In genomic region chr10:102230264-102230860, GRCh38 we compare ENCODE assay signal across 8 cellular contexts. TPM values are rescaled to one million over a fixed set of nuclear protein-coding genes. Genes with fewer than 3 reads are reported as not detected.
A peak's percentile ranks its signal among the peaks of the same experiment; 100 is the strongest.
DNase-seq lines count a peak whose midpoint lies in the region; ATAC-seq, FAIRE-seq and TF ChIP-seq lines count a peak whose summit lies in the region.

No MANE protein-coding gene starts in this region.

- H3K14ac ChIP-seq in H1 (ENCODE audit: insufficient read length), result no peak overlapping the region

- TF ChIP-seq RAD21 in H1 (IDR thresholded peaks at IDR 0.05 in 1 of 2, conservative IDR thresholded peaks at IDR 0.05 in 1 of 2; ENCODE audit: low read depth in 2 of 2, low read length in 2 of 2), result no peak

- H4K91ac ChIP-seq in H1 (replicated peaks; ENCODE audit: insufficient read length, low read length), result no peak overlapping the region

- no peaks in the 10 kb centered on the region for H3F3A ChIP-seq in Loucy (ENCODE audit: low read depth)

- POLR2A ChIA-PET in H1 (lab: Charles Lee; ENCODE audit: partially characterized antibody), result interaction anchor here (0.6 to 3.1 kb wide), 15 partner anchors 10 to 192 kb away, joined by 3 to 15 read pairs (median 4); partner anchors contain the start of genes FBXL15, GBF1, NFKB2 and PITX3

- 5% methylated on average over 39 of the region's 50 CpGs; no CpG with 5 or more reads in 1 of the 2 experiments for WGBS in H1 (ENCODE audit: extremely low coverage in 1 of 2, insufficient coverage in 1 of 2, insufficient read length in 1 of 2, insufficient replicate concordance in 2 of 2, low coverage in 1 of 2, low lambda C conversion rate in 2 of 2, missing lambda C conversion rate in 1 of 2), 2 experiments
- WGBS in tibial nerve, 2 donors, result 0 to 2% methylated on average over 4 to 20 of the region's 50 CpGs

- no peak overlapping the region for H3K9ac ChIP-seq in Loucy (ENCODE audit: low read depth, low read length, poor library complexity, severe bottlenecking)
- H3K9ac ChIP-seq in H1 (replicated peaks in 1 of 4; ENCODE audit: extremely low read depth in 1 of 4, low read depth in 3 of 4, low read length in 3 of 4), result no peak overlapping the region
- peak overlapping the region; percentile 37 for H3K9ac ChIP-seq in mucosa of stomach (ENCODE audit: low read length)

- no peak overlapping the region for H2BK20ac ChIP-seq in H1 (ENCODE audit: low read length)

- no peak overlapping the region for H2AK5ac ChIP-seq in H1 (ENCODE audit: low read depth, low read length)

- H2AFZ ChIP-seq in Loucy (ENCODE audit: low read length) (no peak overlapping the region), H1 (ENCODE audit: low read length) (no peak overlapping the region; the same call in 1 of the 2 replicates)

- H3K23ac ChIP-seq in H1 (ENCODE audit: insufficient read length), result no peak overlapping the region

- H3K27ac ChIP-seq in VCaP, result peak overlapping the region; percentile 23; the same call in 1 of the 2 replicates
- H3K27ac ChIP-seq in H1 (ENCODE audit: low read depth, low read length), result no peak overlapping the region
- H3K27ac ChIP-seq in tibial nerve, result no peak overlapping the region

- peaks cover 11% of the 10 kb centered on the region for H3K4me1 ChIP-seq in Loucy (ENCODE audit: insufficient read depth, low read length, poor library complexity, severe bottlenecking)
- H3K4me1 ChIP-seq in H1 (replicated peaks in 1 of 4; ENCODE audit: control insufficient read depth in 3 of 4, insufficient read depth in 4 of 4, low read length in 3 of 4), result peaks cover 0 to 16% (median 1%) of the 10 kb centered on the region in 4 experiments; a peak in 3 of 7 replicates
- H3K4me1 ChIP-seq in mucosa of stomach (ENCODE audit: control insufficient read depth, insufficient read depth, low read length), result peaks cover 39% of the 10 kb centered on the region
- H3K4me1 ChIP-seq in tibial nerve, result peaks cover 0 to 41% (median 22%) of the 10 kb centered on the region in 4 donors

- TF ChIP-seq CTCF in Loucy (conservative IDR thresholded peaks at IDR 0.05; ENCODE audit: low read length) (no peak), VCaP (conservative IDR thresholded peaks at IDR 0.05) (no peak), H1 (IDR thresholded peaks at IDR 0.05; ENCODE audit: control extremely low read depth in 1 of 3, insufficient read depth in 1 of 3, low read depth in 1 of 3, low read length in 3 of 3) (no peak), tibial nerve (IDR thresholded peaks at IDR 0.05) (no peak)

- H3K4ac ChIP-seq in H1 (replicated peaks; ENCODE audit: insufficient read length, low read depth, low read length), result no peak overlapping the region

- no peaks in the 10 kb centered on the region for H3K79me1 ChIP-seq in H1 (ENCODE audit: low read depth, low read length)

- H3K36me3 ChIP-seq in Loucy (ENCODE audit: insufficient read depth, low read length) (no peaks in the 10 kb centered on the region), H1 (ENCODE audit: control insufficient read depth in 2 of 4, insufficient read depth in 4 of 4, low read length in 3 of 4) (no peaks in the 10 kb centered on the region), mucosa of stomach (ENCODE audit: control insufficient read depth, insufficient read depth, low read length) (no peaks in the 10 kb centered on the region), tibial nerve (no peaks in the 10 kb centered on the region)

- H2BK5ac ChIP-seq in H1 (ENCODE audit: low read depth, low read length), result no peak overlapping the region

- no peak overlapping the region for H4K5ac ChIP-seq in H1 (ENCODE audit: insufficient read length, low read depth, low read length)

- H3K9me3 ChIP-seq in Loucy (ENCODE audit: insufficient read depth, low read depth, low read length) (no peaks in the 10 kb centered on the region), H1 (ENCODE audit: insufficient read depth in 2 of 2, low read depth in 1 of 2, low read length in 1 of 2) (peaks cover 5% of the 10 kb centered on the region in 2 experiments; a peak in 2 of 4 replicates), mucosa of stomach (ENCODE audit: control insufficient read depth, low read length) (no peaks in the 10 kb centered on the region), tibial nerve (no peaks in the 10 kb centered on the region)

- no peaks in the 10 kb centered on the region for H3K79me2 ChIP-seq in Loucy (ENCODE audit: insufficient read depth, low read length)
- no peaks in the 10 kb centered on the region for H3K79me2 ChIP-seq in H1 (ENCODE audit: control insufficient read depth in 1 of 2, insufficient read depth in 2 of 2, low read length in 2 of 2)

- H4K20me1 ChIP-seq in Loucy (ENCODE audit: insufficient read depth, low read length, poor library complexity, severe bottlenecking) (no peaks in the 10 kb centered on the region), H1 (replicated peaks in 1 of 2; ENCODE audit: control insufficient read depth in 1 of 2, insufficient read depth in 2 of 2, low read length in 2 of 2) (peaks cover 2 to 9% of the 10 kb centered on the region in 2 experiments)

- peaks cover 9% of the 10 kb centered on the region; the same call in 1 of the 2 replicates for H3K23me2 ChIP-seq in H1 (ENCODE audit: low read depth, low read length)

- H4K8ac ChIP-seq in H1 (ENCODE audit: extremely low read depth, insufficient read depth, low read length), result peak overlapping the region; percentile 58

- H3K9me2 ChIP-seq in Loucy (replicated peaks; ENCODE audit: low read depth, low read length), result no peaks in the 10 kb centered on the region

- FAIRE-seq in H1 (lab: Jason Lieb, UNC), result no peak

- H3K4me3 ChIP-seq in Loucy (ENCODE audit: low read length, poor library complexity, severe bottlenecking), result no peak overlapping the region
- H3K4me3 ChIP-seq in H1 (ENCODE audit: extremely low read depth in 1 of 4, insufficient read depth in 2 of 4, low read depth in 3 of 4, low read length in 4 of 4), result peak overlapping the region; percentile 33 to 67 (median 41)
- H3K4me3 ChIP-seq in mucosa of stomach (ENCODE audit: low read length), result peak overlapping the region; percentile 36
- peak overlapping the region; percentile 20 to 49 (median 35) for H3K4me3 ChIP-seq in tibial nerve

- H2BK120ac ChIP-seq in H1 (replicated peaks; ENCODE audit: low read depth, low read length), result no peak overlapping the region

- no peak overlapping the region for H2BK12ac ChIP-seq in H1 (ENCODE audit: low read depth, low read length)

- CTCF ChIA-PET in H1 (lab: Charles Lee; ENCODE audit: partially characterized antibody), result interaction anchor here (0.5 to 24.6 kb wide), 53 partner anchors 9 to 402 kb away, joined by 3 to 862 read pairs (median 6); partner anchors contain the start of genes FBXL15, GBF1, NFKB2 and PITX3

- peak overlapping the region; percentile 22 for H3K4me2 ChIP-seq in Loucy (ENCODE audit: low read depth, low read length, poor library complexity, severe bottlenecking)
- peak overlapping the region; percentile 7 to 88 for H3K4me2 ChIP-seq in H1 (ENCODE audit: insufficient read depth in 1 of 2, low read depth in 2 of 2, low read length in 2 of 2)

- H3K27me3 ChIP-seq in Loucy (ENCODE audit: insufficient read depth, low read length, poor library complexity, severe bottlenecking) (no peaks in the 10 kb centered on the region), H1 (replicated peaks in 1 of 4; ENCODE audit: control insufficient read depth in 3 of 4, extremely low read depth in 1 of 4, insufficient read depth in 3 of 4, low read length in 3 of 4) (peaks cover 37 to 87% (median 78%) of the 10 kb centered on the region in 4 experiments), mucosa of stomach (ENCODE audit: control insufficient read depth, insufficient read depth, low read length) (peaks cover 63% of the 10 kb centered on the region), tibial nerve (peaks cover 0 to 84% of the 10 kb centered on the region in 2 donors)

- DNase-seq in DMS 273 (lab: John Stamatoyannopoulos, UW; ENCODE audit: unreplicated experiment) (peak; percentile 93), H1 (ENCODE audit: low read depth in 1 of 2, low spot score in 2 of 2) (peak in 1 of 2 experiments; percentile 88), tibial nerve (ENCODE audit: low spot score in 2 of 2) (no peak)
- DNase-seq in effector CD4-positive, alpha-beta T cell, result no peak

- H3K18ac ChIP-seq in H1 (ENCODE audit: extremely low read depth, low read length), result no peak overlapping the region

- 0 out of 3 replicates have a peak, but pooled peaks of 1 of the 2 experiments have one; percentile 17 for TF ChIP-seq EP300 in H1 (IDR thresholded peaks at IDR 0.05; ENCODE audit: borderline replicate concordance in 1 of 2, low read depth in 2 of 2, low read length in 2 of 2)
- TF ChIP-seq EP300 in tibial nerve (IDR thresholded peaks at IDR 0.05), result no peak

- ATAC-seq in HG03354 (IDR thresholded peaks at IDR 0.05; ENCODE audit: poor library complexity, severe bottlenecking, unreplicated experiment), result no peak

- H3K56ac ChIP-seq in H1 (replicated peaks; ENCODE audit: insufficient read length, low read depth, low read length), result no peak overlapping the region

- no peak overlapping the region for H2BK15ac ChIP-seq in H1 (ENCODE audit: low read length)

- TF ChIP-seq POLR2A in H1 (IDR thresholded peaks at IDR 0.05; ENCODE audit: control extremely low read depth in 1 of 2, low read depth in 2 of 2, low read length in 2 of 2) (no peak), tibial nerve (IDR thresholded peaks at IDR 0.05) (no peak)

RNA-seq across cellular contexts. Expression of gene ELOVL3, which starts 4.3 kb away (rescaled TPM):
- 0.31 TPM in 1 of 2 replicates, not detected in the other for total RNA-seq in H1 (2021; fragmentation: NEBNext Ultra II Directional; extraction: Animal tissue kit (Norgen Biotek cat#: 25700))
- 0.19 and 0.27 TPM in 2 replicates for polyA plus RNA-seq in H1 (2011; rRNA removed)
- 0.30 TPM for polyA plus RNA-seq in H1 (2011; cell fraction: cytosol; rRNA removed)
- polyA plus RNA-seq in H1 (2011; cell fraction: nucleus; rRNA removed), result 0.13 TPM
- polyA plus RNA-seq in H1 (2012, experiment 1 of 2), result 0.13 to 0.27 TPM (median 0.19 TPM) in 3 of 4 replicates, not detected in the other
- not detected for polyA plus RNA-seq in H1 (2012, experiment 2 of 2)
- polyA plus RNA-seq in H1 (2013, experiment 1 of 2), result 0.22 TPM
- polyA plus RNA-seq in H1 (2013, experiment 2 of 2), result 0.22 TPM
- polyA minus RNA-seq in H1 (2011; rRNA and poly(A)+ RNA removed), result 0.32 TPM in 1 of 2 replicates, not detected in the other
- not detected for polyA minus RNA-seq in H1 (2011; cell fraction: cytosol; rRNA and poly(A)+ RNA removed)
- 0.60 TPM for polyA minus RNA-seq in H1 (2011; cell fraction: nucleus; rRNA and poly(A)+ RNA removed)
- not detected for total RNA-seq in tibial nerve

RNA-seq across cellular contexts. Expression of gene PITX3, which starts 10.9 kb away (rescaled TPM):
- total RNA-seq in H1 (2021; fragmentation: NEBNext Ultra II Directional; extraction: Animal tissue kit (Norgen Biotek cat#: 25700)), result 0.41 and 0.54 TPM in 2 replicates
- 0.18 and 0.22 TPM in 2 replicates for polyA plus RNA-seq in H1 (2011; rRNA removed)
- 0.18 TPM for polyA plus RNA-seq in H1 (2011; cell fraction: cytosol; rRNA removed)
- polyA plus RNA-seq in H1 (2011; cell fraction: nucleus; rRNA removed), result 0.09 TPM
- polyA plus RNA-seq in H1 (2012, experiment 1 of 2), result 0.11 to 0.21 TPM (median 0.17 TPM) in 3 of 4 replicates, not detected in the other
- not detected for polyA plus RNA-seq in H1 (2012, experiment 2 of 2)
- 0.24 TPM for polyA plus RNA-seq in H1 (2013, experiment 1 of 2)
- 0.20 TPM for polyA plus RNA-seq in H1 (2013, experiment 2 of 2)
- not detected in 2 replicates for polyA minus RNA-seq in H1 (2011; rRNA and poly(A)+ RNA removed)
- not detected for polyA minus RNA-seq in H1 (2011; cell fraction: cytosol; rRNA and poly(A)+ RNA removed)
- not detected for polyA minus RNA-seq in H1 (2011; cell fraction: nucleus; rRNA and poly(A)+ RNA removed)
- not detected for total RNA-seq in tibial nerve

RNA-seq across cellular contexts. Expression of gene GBF1, which starts 15.0 kb away (rescaled TPM):
- total RNA-seq in H1 (2021; fragmentation: NEBNext Ultra II Directional; extraction: Animal tissue kit (Norgen Biotek cat#: 25700)), result 24.4 and 25.5 TPM in 2 replicates
- polyA plus RNA-seq in H1 (2011; rRNA removed), result 11.0 and 16.3 TPM in 2 replicates
- 9.0 TPM for polyA plus RNA-seq in H1 (2011; cell fraction: cytosol; rRNA removed)
- polyA plus RNA-seq in H1 (2011; cell fraction: nucleus; rRNA removed), result 29.0 TPM
- 18.5 to 21.7 TPM (median 19.9 TPM) in 4 replicates for polyA plus RNA-seq in H1 (2012, experiment 1 of 2)
- polyA plus RNA-seq in H1 (2012, experiment 2 of 2), result 8.4 TPM
- polyA plus RNA-seq in H1 (2013, experiment 1 of 2), result 11.0 TPM
- polyA plus RNA-seq in H1 (2013, experiment 2 of 2), result 9.6 TPM
- 39.8 and 41.2 TPM in 2 replicates for polyA minus RNA-seq in H1 (2011; rRNA and poly(A)+ RNA removed)
- polyA minus RNA-seq in H1 (2011; cell fraction: cytosol; rRNA and poly(A)+ RNA removed), result 21.5 TPM
- polyA minus RNA-seq in H1 (2011; cell fraction: nucleus; rRNA and poly(A)+ RNA removed), result 26.0 TPM
- 10 to 100 TPM; 31.0 to 38.0 (median 36.1) TPM for total RNA-seq in tibial nerve
